ENCODE assay signal across 17 cellular contexts in the genomic region with DNA sequence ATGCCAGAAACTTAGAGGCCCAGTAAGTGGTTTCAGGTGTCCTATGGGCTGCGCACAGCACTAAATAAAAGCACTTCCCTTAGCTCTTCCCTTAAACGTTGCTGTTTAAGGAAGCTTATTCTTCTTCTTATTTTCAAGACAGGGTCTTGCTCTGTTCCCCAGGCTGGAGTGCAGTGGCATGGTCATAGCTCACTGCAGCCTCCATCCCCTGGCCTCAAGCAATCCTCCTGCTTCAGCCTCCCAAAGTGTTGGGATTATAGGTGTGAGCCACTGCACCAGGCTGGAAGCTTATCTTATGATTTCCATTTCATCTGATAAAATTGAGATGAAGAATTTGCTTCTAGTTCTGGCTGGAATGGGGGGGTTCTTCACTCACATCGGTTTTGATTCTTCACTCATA. TPM values are rescaled to one million over a fixed set of nuclear protein-coding genes. Genes with fewer than 3 reads are reported as not detected.
DNase-seq lines count a peak whose midpoint lies in the region; ATAC-seq and TF ChIP-seq lines count a peak whose summit lies in the region.
"Had no signal": no experiment of that assay in that cellular context is flagged by ENCODE, and none has a peak within 500 bp of the region (broad histone marks: within the 10 kb centered on the region; RNA-seq: fewer than 3 reads in every experiment).

No MANE protein-coding gene starts in this region.

- H2BK5ac ChIP-seq in trophoblast cell (ENCODE audit: low read depth, low read length, poor library complexity), result peak overlapping the region; percentile 50

- H3K9ac ChIP-seq in SK-N-SH (no peak overlapping the region), trophoblast cell (ENCODE audit: low read length) (no peak overlapping the region)
- H3K9ac ChIP-seq: BLaER1 treated with 17β-estradiol and CSF1 and Interleukin-3, amounts not matched to agents 10 nM and 100 nM had no signal

- POLR2A ChIA-PET in SK-N-SH (lab: Yijun Ruan, JAX), result no interaction called here

- H3K4me3 ChIP-seq in SK-N-SH (ENCODE audit: low read depth in 2 of 2, low read length in 1 of 2) (no peak overlapping the region), trophoblast cell (ENCODE audit: low read depth, low read length) (no peak overlapping the region)
- H3K4me3 ChIP-seq: BLaER1 treated with 17β-estradiol and CSF1 and Interleukin-3, amounts not matched to agents 10 nM and 100 nM; HAP-1 had no signal

- ATAC-seq in SK-N-SH treated with all-trans-retinoic acid at 6 μM for 48 hours, result peak; percentile 24

- H3K4me3 Mint-ChIP-seq in HFFc6, result no peak overlapping the region; the same call in 1 of the 2 replicates
- H3K4me3 Mint-ChIP-seq: B cell; CD4-positive, CD25-positive, alpha-beta regulatory T cell; CD8-positive, alpha-beta memory T cell; IgD-negative memory B cell had no signal

- TF ChIP-seq RAD21 in SK-N-SH (IDR thresholded peaks at IDR 0.05; ENCODE audit: low read length), result no peak

- peak overlapping the region; percentile 70 for H3K4ac ChIP-seq in trophoblast cell (ENCODE audit: low read depth, low read length)

- peak overlapping the region; percentile 2 for H4K91ac ChIP-seq in trophoblast cell (ENCODE audit: low read depth, low read length)

- H3K27ac Mint-ChIP-seq in HFFc6, result peak overlapping the region; percentile 66
- H3K27ac Mint-ChIP-seq: B cell; CD4-positive, CD25-positive, alpha-beta regulatory T cell; CD8-positive, alpha-beta memory T cell; IgD-negative memory B cell had no signal

- H4K8ac ChIP-seq in trophoblast cell (ENCODE audit: low read depth, low read length), result no peak overlapping the region

- H4K20me1 ChIP-seq in SK-N-SH (ENCODE audit: insufficient read depth), result no peaks in the 10 kb centered on the region
- H4K20me1 ChIP-seq: BLaER1 treated with 17β-estradiol and CSF1 and Interleukin-3, amounts not matched to agents 10 nM and 100 nM had no signal

- no peak overlapping the region for H3K27ac ChIP-seq in SK-N-SH (ENCODE audit: low read depth in 2 of 2, low read length in 1 of 2)
- H3K27ac ChIP-seq in 22Rv1, result no peak overlapping the region
- H3K27ac ChIP-seq in trophoblast cell (ENCODE audit: low read depth, low read length), result peak overlapping the region; percentile 27
- H3K27ac ChIP-seq: BLaER1 treated with 17β-estradiol and CSF1 and Interleukin-3, amounts not matched to agents 10 nM and 100 nM; HL-60 had no signal

- H3K4me2 ChIP-seq in SK-N-SH, result no peak overlapping the region
- H3K4me2 ChIP-seq in trophoblast cell (ENCODE audit: low read length), result no peak overlapping the region
- H3K4me2 ChIP-seq: BLaER1 treated with 17β-estradiol and CSF1 and Interleukin-3, amounts not matched to agents 10 nM and 100 nM had no signal

- H2AFZ ChIP-seq in SK-N-SH (ENCODE audit: low read depth) (no peak overlapping the region), trophoblast cell (ENCODE audit: insufficient read depth, low read length, poor library complexity) (no peak overlapping the region)

- H3K18ac ChIP-seq in trophoblast cell (ENCODE audit: low read length), result peak overlapping the region; percentile 80

- H3K4me1 ChIP-seq in SK-N-SH (ENCODE audit: control insufficient read depth in 1 of 2, insufficient read depth in 2 of 2, low read depth in 1 of 2, low read length in 1 of 2) (no peaks in the 10 kb centered on the region), trophoblast cell (ENCODE audit: control insufficient read depth in 1 of 2, insufficient read depth in 2 of 2, low read length in 2 of 2) (peaks cover 15 to 20% of the 10 kb centered on the region in 2 experiments)
- H3K4me1 ChIP-seq: BLaER1 treated with 17β-estradiol and CSF1 and Interleukin-3, amounts not matched to agents 10 nM and 100 nM; HAP-1 had no signal

- H3K27me3 ChIP-seq in SK-N-SH (ENCODE audit: insufficient read depth) (no peaks in the 10 kb centered on the region), trophoblast cell (ENCODE audit: insufficient read depth, low read length) (no peaks in the 10 kb centered on the region)
- H3K27me3 ChIP-seq: BLaER1 treated with 17β-estradiol and CSF1 and Interleukin-3, amounts not matched to agents 10 nM and 100 nM had no signal

- H4K12ac ChIP-seq in trophoblast cell (ENCODE audit: low read depth, low read length), result no peak overlapping the region

- 90% methylated on average over 3 of the region's 3 CpGs for WGBS in SK-N-SH (ENCODE audit: low lambda C conversion rate)
- WGBS in trophoblast cell (ENCODE audit: extremely low coverage, insufficient coverage, insufficient read length), result no CpG with 5 or more reads among the region's 3 CpGs

- H3K36me3 Mint-ChIP-seq in HFFc6 (ENCODE audit: low read depth), result peaks cover 6% of the 10 kb centered on the region; the same call in 1 of the 2 replicates
- H3K36me3 Mint-ChIP-seq: CD4-positive, CD25-positive, alpha-beta regulatory T cell had no signal

- H3K27me3 Mint-ChIP-seq in HFFc6 (ENCODE audit: insufficient read depth), result no peaks in the 10 kb centered on the region; the same call in 1 of the 2 replicates
- H3K27me3 Mint-ChIP-seq: B cell; CD4-positive, CD25-positive, alpha-beta regulatory T cell; CD8-positive, alpha-beta memory T cell had no signal

- H3K4me1 Mint-ChIP-seq in HFFc6 (ENCODE audit: low read depth), result peaks cover 26% of the 10 kb centered on the region
- H3K4me1 Mint-ChIP-seq: CD4-positive, CD25-positive, alpha-beta regulatory T cell; CD8-positive, alpha-beta memory T cell had no signal

- no peak for TF ChIP-seq EP300 in SK-N-SH (IDR thresholded peaks at IDR 0.05; ENCODE audit: borderline replicate concordance in 1 of 2, low read depth in 1 of 2, low read length in 1 of 2)

- no peaks in the 10 kb centered on the region for H3K9me3 Mint-ChIP-seq in HFFc6
- H3K9me3 Mint-ChIP-seq: CD4-positive, CD25-positive, alpha-beta regulatory T cell had no signal

- TF ChIP-seq CTCF in SK-N-SH (IDR thresholded peaks at IDR 0.05), result no peak
- peak; percentile 49; the same call in 1 of the 2 replicates for TF ChIP-seq CTCF in 22Rv1 (IDR thresholded peaks at IDR 0.05)
- peak; percentile 41 for TF ChIP-seq CTCF in HFFc6 (IDR thresholded peaks at IDR 0.05)

- peaks cover 21% of the 10 kb centered on the region for H3K79me1 ChIP-seq in trophoblast cell (ENCODE audit: low read length)

- H3K9me2 ChIP-seq in SK-N-SH, result no peaks in the 10 kb centered on the region

- H3K79me2 ChIP-seq in SK-N-SH (ENCODE audit: insufficient read depth) (no peaks in the 10 kb centered on the region), trophoblast cell (ENCODE audit: control insufficient read depth, insufficient read depth, low read length, poor library complexity) (peaks cover 3% of the 10 kb centered on the region)

- peak overlapping the region; percentile 63 for H2BK12ac ChIP-seq in trophoblast cell (ENCODE audit: low read length)

- H3K36me3 ChIP-seq in SK-N-SH (replicated peaks in 1 of 2; ENCODE audit: control insufficient read depth in 1 of 2, insufficient read depth in 2 of 2, low read length in 1 of 2) (no peaks in the 10 kb centered on the region), trophoblast cell (ENCODE audit: control insufficient read depth in 1 of 2, insufficient read depth in 2 of 2, low read length in 2 of 2) (peaks cover 0 to 2% of the 10 kb centered on the region in 2 experiments)
- H3K36me3 ChIP-seq: HAP-1 had no signal

- no peaks in the 10 kb centered on the region for H3K9me3 ChIP-seq in SK-N-SH
- H3K9me3 ChIP-seq in trophoblast cell (ENCODE audit: insufficient read depth, low read depth, low read length), result peaks cover 2% of the 10 kb centered on the region
- H3K9me3 ChIP-seq: HAP-1 had no signal

- CTCF ChIA-PET in SK-N-SH (lab: Yijun Ruan, JAX), result interaction anchor here (0.9 to 1.9 kb wide), 6 partner anchors 9 to 37 kb away, joined by 3 to 12 read pairs (median 4); no protein-coding TSS in a partner anchor

- H2AK5ac ChIP-seq in trophoblast cell (ENCODE audit: low read length), result peak overlapping the region; percentile 81

- peaks cover 5% of the 10 kb centered on the region for H3F3A ChIP-seq in SK-N-SH (replicated peaks; ENCODE audit: insufficient read depth)

- DNase-seq in SK-N-SH, result no peak
- no peak for DNase-seq in HFFc6
- no peak for DNase-seq in trophoblast cell
- no peak for DNase-seq in iPS-NIHi7 (ENCODE audit: extremely low spot score)
- no peak for DNase-seq in stimulated activated CD4-positive, alpha-beta T cell treated with anti-CD3 and anti-CD28 coated beads, Interleukin-12 subunit alpha, Interleukin-12 subunit beta, amount 100 ng/mL, for 4 hours
- DNase-seq: 8988T; CD4-positive, CD25-positive, alpha-beta regulatory T cell; CD8-positive, alpha-beta memory T cell; COR-L47; DMS 273 treated with DMSO at 0.1 percent for 48 hours had no signal

- no peak overlapping the region for H2BK120ac ChIP-seq in trophoblast cell (ENCODE audit: insufficient read depth, low read length, poor library complexity)

- peak overlapping the region; percentile 56 for H3K14ac ChIP-seq in trophoblast cell (ENCODE audit: low read length)

- no peak overlapping the region for H3K23ac ChIP-seq in trophoblast cell (ENCODE audit: low read length)

TF ChIP-seq in SK-N-SH treated with all-trans-retinoic acid at 6 μM for 48 hours, 23 proteins besides CTCF, POLR2A, EP300 and RAD21:
- TF ChIP-seq ZC3H10 (CRISPR knock-in tag; IDR thresholded peaks at IDR 0.05), result no peak
- no peak for TF ChIP-seq OSR1 (CRISPR knock-in tag; IDR thresholded peaks at IDR 0.05)
- TF ChIP-seq ZFP30 (CRISPR knock-in tag; IDR thresholded peaks at IDR 0.05), result no peak
- TF ChIP-seq RARB (CRISPR knock-in tag; IDR thresholded peaks at IDR 0.05), result no peak

TF ChIP-seq in SK-N-SH, 30 proteins besides CTCF, POLR2A, EP300 and RAD21:
- no peak for TF ChIP-seq IRF3 (IDR thresholded peaks at IDR 0.05; ENCODE audit: low read depth, low read length)
- TF ChIP-seq NRF1 (IDR thresholded peaks at IDR 0.05; ENCODE audit: low read depth, low read length), result no peak

RNA-seq across cellular contexts. Expression of gene TJP2, which starts 15.6 kb away (rescaled TPM):
- polyA plus RNA-seq in SK-N-SH (2012; rRNA removed), result 17.7 and 18.4 TPM in 2 replicates
- 18.9 and 19.8 TPM in 2 replicates for polyA plus RNA-seq in SK-N-SH (2012; cell fraction: cytosol; rRNA removed)
- 30.5 and 38.4 TPM in 2 replicates for polyA plus RNA-seq in SK-N-SH (2012; cell fraction: nucleus; rRNA removed)
- 10 to 100 TPM; 25.3 to 50.4 (median 45.4) TPM for total RNA-seq in HFFc6 (2021; fragmentation: NEBNext Ultra II Directional; extraction: Animal tissue kit (Norgen Biotek cat#: 25700))
- 96.7 and 103 TPM in 2 replicates for polyA plus RNA-seq in trophoblast cell (2013)
